ENCODE assay signal across 9 cellular contexts in the genomic region with DNA sequence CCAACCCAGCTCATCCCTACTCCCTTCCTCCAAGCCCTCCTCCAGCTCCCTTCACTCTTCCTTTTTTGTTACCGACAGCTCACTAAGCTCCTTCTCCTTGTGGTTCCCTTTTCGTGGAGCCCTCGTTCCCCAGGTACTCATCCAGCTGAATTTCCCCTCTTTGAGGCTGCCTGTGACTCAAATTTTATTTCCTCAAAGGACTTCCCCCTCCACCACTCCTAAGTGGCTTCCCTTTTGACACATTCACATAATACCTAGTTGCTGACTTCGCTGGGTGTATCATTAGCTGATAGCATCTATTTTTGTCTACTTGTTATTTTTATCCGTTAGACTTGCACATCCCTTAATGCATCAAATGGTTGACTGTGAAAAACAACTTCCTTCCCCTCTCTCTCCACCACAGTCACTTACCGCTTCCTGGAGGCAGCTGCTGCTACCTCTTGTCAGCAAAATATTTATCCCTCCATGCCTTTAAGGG. TPM values are rescaled to one million over a fixed set of nuclear protein-coding genes. Genes with fewer than 3 reads are reported as not detected.
DNase-seq lines count a peak whose midpoint lies in the region; ATAC-seq and TF ChIP-seq lines count a peak whose summit lies in the region.
"Had no signal": no experiment of that assay in that cellular context is flagged by ENCODE, and none has a peak within 500 bp of the region (broad histone marks: within the 10 kb centered on the region; RNA-seq: fewer than 3 reads in every experiment).

No MANE protein-coding gene starts in this region.

- TF ChIP-seq CTCF in type B pancreatic cell (conservative IDR thresholded peaks at IDR 0.05) = no peak
- TF ChIP-seq CTCF in MCF 10A (IDR thresholded peaks at IDR 0.05; ENCODE audit: unreplicated experiment) = no peak

- H3K9me3 Mint-ChIP-seq in type B pancreatic cell = no peaks in the 10 kb centered on the region
- H3K9me3 Mint-ChIP-seq in MCF 10A (ENCODE audit: unreplicated experiment) = no peaks in the 10 kb centered on the region

- no TSS peak for BruUV-seq in MCF 10A (replicated peaks; lab: Mats Ljungman, UMichigan)

- intact Hi-C loops in cardiac septum (cut with DNase I) (no loop called here), MCF 10A (cut with micrococcal nuclease) (loop anchor here (10.0 kb wide), 1 partner anchor 318 kb away; a partner anchor contains a TSS)

- H3K36me3 Mint-ChIP-seq in type B pancreatic cell (no peaks in the 10 kb centered on the region), MCF 10A (ENCODE audit: insufficient read depth, unreplicated experiment) (no peaks in the 10 kb centered on the region)

- H3K27me3 Mint-ChIP-seq in type B pancreatic cell (peaks cover 11% of the 10 kb centered on the region), MCF 10A (ENCODE audit: insufficient read depth, unreplicated experiment) (peaks cover 53% of the 10 kb centered on the region)

- H3K27ac Mint-ChIP-seq in type B pancreatic cell (peak overlapping the region; percentile 74), MCF 10A (ENCODE audit: low read depth, unreplicated experiment) (no peak overlapping the region)

- peak overlapping the region; percentile 7 for H3K4me3 Mint-ChIP-seq in type B pancreatic cell
- no peak overlapping the region for H3K4me3 Mint-ChIP-seq in MCF 10A (ENCODE audit: unreplicated experiment)

- H3K4me1 Mint-ChIP-seq in type B pancreatic cell (ENCODE audit: unreplicated experiment) (peaks cover 14% of the 10 kb centered on the region), MCF 10A (ENCODE audit: insufficient read depth, unreplicated experiment) (no peaks in the 10 kb centered on the region)

- CTCF ChIA-PET in MCF 10A (lab: Yijun Ruan, JAX) = interaction anchor here (0.9 to 2.3 kb wide), 3 partner anchors 10 to 109 kb away, joined by 3 to 14 read pairs (median 9); no protein-coding TSS in a partner anchor

- POLR2A ChIA-PET in MCF 10A (lab: Yijun Ruan, JAX) = no interaction called here

- peak; percentile 43 for DNase-seq in T-helper 9 cell
- DNase-seq in cardiac septum (ENCODE audit: low spot score) = peak; percentile 78
- DNase-seq in type B pancreatic cell (ENCODE audit: extremely low spot score, unreplicated experiment) = no peak
- no peak for DNase-seq in NCI-H2171 (lab: John Stamatoyannopoulos, UW)
- DNase-seq in MCF 10A (ENCODE audit: unreplicated experiment) = no peak
- DNase-seq in HCEC 1CT = no peak

- ATAC-seq in GM19025 (IDR thresholded peaks at IDR 0.05; ENCODE audit: low read depth, unreplicated experiment) (peak; percentile 58), HG03066 (IDR thresholded peaks at IDR 0.05; ENCODE audit: low read depth, unreplicated experiment) (peak; percentile 60)

RNA-seq across cellular contexts. Expression of a gene that starts 14.5 kb away (rescaled TPM):
- 0.97 TPM for total RNA-seq in cardiac septum
- total RNA-seq in type B pancreatic cell (ENCODE audit: low replicate concordance) = 1.1 and 2.2 TPM in 2 replicates
- not detected in 2 replicates for total RNA-seq in MCF 10A (2022)
- total RNA-seq: fibroblast of villous mesenchyme had no signal

RNA-seq across cellular contexts. Expression of a gene that starts 27.7 kb away (rescaled TPM):
- not detected for total RNA-seq in cardiac septum
- total RNA-seq in type B pancreatic cell (ENCODE audit: low replicate concordance) = 0.80 and 2.0 TPM in 2 replicates
- not detected in 2 replicates for total RNA-seq in MCF 10A (2022)
- total RNA-seq: fibroblast of villous mesenchyme had no signal

RNA-seq across cellular contexts. Expression of a gene that starts 50.9 kb away (rescaled TPM):
- total RNA-seq in cardiac septum (4.2 TPM), type B pancreatic cell (ENCODE audit: low replicate concordance) (70.9 and 141 TPM in 2 replicates), MCF 10A (2022) (86.2 and 90.7 TPM in 2 replicates)

Comparison
In these comparisons a context has a peak if more than half of its experiments do, and no peak if none do; other contexts are left out.
1. DNase-seq: peak in T-helper 9 cell (single experiment) and cardiac septum (single experiment); none in type B pancreatic cell (single experiment), NCI-H2171 (single experiment), MCF 10A (single experiment) and HCEC 1CT (single experiment).
2. RNA of a gene that starts 50.9 kb away (total RNA-seq): 86.2 to 90.7 TPM in MCF 10A and 70.9 to 141 TPM in type B pancreatic cell; 4.2 TPM in cardiac septum (single experiment); every median in the first group is over 10 times any median in the second.